In the genomic region with DNA sequence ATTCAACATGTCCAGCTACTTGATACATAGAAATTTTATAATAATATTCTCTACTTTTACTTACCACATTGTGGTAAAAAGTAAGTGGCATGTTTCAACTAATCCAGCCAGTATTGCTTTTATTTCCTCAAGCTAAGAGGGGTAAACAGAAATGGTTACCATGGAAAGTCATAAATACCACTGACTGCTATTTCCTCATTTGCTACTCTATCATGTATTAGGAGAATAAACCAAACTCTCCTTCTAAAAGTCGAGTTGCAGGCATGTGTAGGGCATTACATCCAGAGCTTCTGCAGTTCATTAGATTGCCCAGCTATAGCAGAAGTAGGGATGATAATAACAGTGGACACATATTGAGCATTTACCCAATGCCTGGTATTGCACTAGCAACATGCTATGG, we compare ENCODE assay signal across 7 cellular contexts.
A peak's percentile ranks its signal among the peaks of the same experiment; 100 is the strongest.
DNase-seq lines count a peak whose midpoint lies in the region; ATAC-seq and TF ChIP-seq lines count a peak whose summit lies in the region.

No MANE protein-coding gene starts in this region.

- peaks cover 23 to 42% of the 10 kb centered on the region in 2 experiments for H3K79me1 ChIP-seq in IMR-90 (ENCODE audit: low read depth in 1 of 2, low read length in 2 of 2)

- no peak overlapping the region for H3K4me3 ChIP-seq in IMR-90 (ENCODE audit: insufficient read depth, low read depth, low read length)
- H3K4me3 ChIP-seq in osteoblast (ENCODE audit: insufficient read depth, low read length) = no peak overlapping the region

- no TSS peak for BruUV-seq in IMR-90 (replicated peaks; lab: Mats Ljungman, UMichigan)

- H3K27me3 ChIP-seq in IMR-90 (ENCODE audit: control insufficient read depth, insufficient read depth, low read length) (no peaks in the 10 kb centered on the region), osteoblast (ENCODE audit: insufficient read depth, low read length) (no peaks in the 10 kb centered on the region)

- no peak overlapping the region for H3K4me2 ChIP-seq in IMR-90 (ENCODE audit: low read depth, low read length)
- H3K4me2 ChIP-seq in osteoblast (ENCODE audit: insufficient read depth, low read length) = no peak overlapping the region

- dilution Hi-C loops in IMR-90 (cut with HindIII; ENCODE audit: low sequenced_read_pairs, unreplicated experiment) = no loop called here

- no peak overlapping the region for H4K91ac ChIP-seq in IMR-90 (ENCODE audit: insufficient read depth, low read depth, low read length)

- POLR2A ChIA-PET in IMR-90 (lab: Charles Lee; ENCODE audit: unreplicated experiment) = no interaction called here

- no peak overlapping the region for H2BK5ac ChIP-seq in IMR-90 (ENCODE audit: low read depth, low read length, poor library complexity, severe bottlenecking)

- H4K20me1 ChIP-seq in IMR-90 (ENCODE audit: insufficient read depth, low read length) = no peaks in the 10 kb centered on the region
- H4K20me1 ChIP-seq in osteoblast (ENCODE audit: insufficient read depth, low read length) = no peaks in the 10 kb centered on the region

- no peak overlapping the region for H2AK9ac ChIP-seq in IMR-90 (replicated peaks; ENCODE audit: low read depth, low read length, poor library complexity)

- in situ Hi-C loops in IMR-90 (cut with MboI; ENCODE audit: low sequenced_read_pairs) = no loop called here

- ATAC-seq in GM18511 (IDR thresholded peaks at IDR 0.05; ENCODE audit: unreplicated experiment) = peak; percentile 64
- peak; percentile 32; the same call in 1 of the 2 replicates for ATAC-seq in IMR-90 (ENCODE audit: low read depth)
- ATAC-seq in GM21786 (IDR thresholded peaks at IDR 0.05; ENCODE audit: unreplicated experiment) = no peak

- H3K4ac ChIP-seq in IMR-90 (ENCODE audit: low read depth, low read length) = no peak overlapping the region

- no peak overlapping the region for H2BK15ac ChIP-seq in IMR-90 (ENCODE audit: low read depth, low read length)

- H4K5ac ChIP-seq in IMR-90 (ENCODE audit: low read depth, low read length) = no peak overlapping the region

- peaks cover 40% of the 10 kb centered on the region for H3K79me2 ChIP-seq in osteoblast (ENCODE audit: insufficient read depth, low read length)

- no peaks in the 10 kb centered on the region; the same call in 1 of the 2 replicates for H3K9me1 ChIP-seq in IMR-90 (ENCODE audit: insufficient read depth, low read length)

- no peak overlapping the region for H4K8ac ChIP-seq in IMR-90 (ENCODE audit: low read depth in 2 of 2, low read length in 2 of 2)

- H2BK20ac ChIP-seq in IMR-90 (ENCODE audit: low read depth, low read length) = no peak overlapping the region

- H3K27ac ChIP-seq in IMR-90 (ENCODE audit: insufficient read depth, low read length) (no peak overlapping the region), osteoblast (ENCODE audit: low read depth, low read length) (peak overlapping the region; percentile 35)

- H3K9ac ChIP-seq in IMR-90 (ENCODE audit: low read depth, low read length) = no peak overlapping the region

- H3K27me3 Mint-ChIP-seq in chondrocyte (ENCODE audit: low read depth) = no peaks in the 10 kb centered on the region

- no peak overlapping the region for H2BK120ac ChIP-seq in IMR-90 (ENCODE audit: low read depth, low read length)

- no peaks in the 10 kb centered on the region for H3K9me3 Mint-ChIP-seq in chondrocyte (ENCODE audit: low read depth)

- 0 out of 2 replicates have a peak overlapping the region, but pooled peaks have one; percentile 10 for H3K23ac ChIP-seq in IMR-90 (ENCODE audit: low read depth, low read length)

- H2AFZ ChIP-seq in IMR-90 (replicated peaks; ENCODE audit: low read length, poor library complexity) (no peak overlapping the region), osteoblast (ENCODE audit: low read length) (no peak overlapping the region)

- TF ChIP-seq CTCF in IMR-90 (conservative IDR thresholded peaks at IDR 0.05; ENCODE audit: low read depth, low read length) (no peak), chondrocyte (IDR thresholded peaks at IDR 0.05) (no peak), osteoblast (IDR thresholded peaks at IDR 0.05; ENCODE audit: extremely low read depth, low read depth, low read length) (no peak)

- no peak overlapping the region for H2AK5ac ChIP-seq in IMR-90 (ENCODE audit: low read depth, low read length)

- H3K56ac ChIP-seq in IMR-90 (ENCODE audit: extremely low read depth, insufficient read depth, low read length) = no peak overlapping the region

- no peak for TF ChIP-seq POLR2A in IMR-90 (IDR thresholded peaks at IDR 0.05; ENCODE audit: low read depth, low read length)

- WGBS in IMR-90 (ENCODE audit: extremely low coverage in 2 of 2, insufficient read length in 1 of 2), 2 experiments = no CpG with 5 or more reads among the region's 1 CpG

- no peak for TF ChIP-seq RAD21 in IMR-90 (IDR thresholded peaks at IDR 0.05; ENCODE audit: low read length)

- H3K36me3 ChIP-seq in IMR-90 (ENCODE audit: control insufficient read depth, insufficient read depth, low read length) (no peaks in the 10 kb centered on the region), osteoblast (ENCODE audit: insufficient read depth, low read length) (peaks cover 2% of the 10 kb centered on the region)

- H3K9me3 ChIP-seq in IMR-90 (ENCODE audit: control insufficient read depth, insufficient read depth, low read length) (no peaks in the 10 kb centered on the region), osteoblast (ENCODE audit: low read depth, low read length) (no peaks in the 10 kb centered on the region)

- H3K4me1 ChIP-seq in IMR-90 (ENCODE audit: control insufficient read depth, insufficient read depth, low read length) (0 out of 2 replicates have a peak, but pooled peaks cover 7% of the 10 kb centered on the region), osteoblast (ENCODE audit: insufficient read depth, low read length) (peaks cover 23% of the 10 kb centered on the region)

- intact Hi-C loops in IMR-90 (cut with micrococcal nuclease) = no loop called here

- H3K36me3 Mint-ChIP-seq in chondrocyte (ENCODE audit: low read depth) = no peaks in the 10 kb centered on the region

- no peak overlapping the region for H3K14ac ChIP-seq in IMR-90 (replicated peaks; ENCODE audit: low read depth, low read length)

- peaks cover 48% of the 10 kb centered on the region for H3K4me1 Mint-ChIP-seq in chondrocyte (ENCODE audit: low read depth)

- DNase-seq in IMR-90 = peak; percentile 44
- no peak for DNase-seq in chondrocyte (ENCODE audit: low spot score)
- DNase-seq in osteoblast (ENCODE audit: insufficient read length, low spot score, missing footprints) = no peak
- no peak for DNase-seq in NCI-H748 treated with DMSO at 0.1 percent for 48 hours (lab: John Stamatoyannopoulos, UW)
- DNase-seq in NCI-H146 (lab: John Stamatoyannopoulos, UW) = no peak

- peak overlapping the region; percentile 32 for H3K27ac Mint-ChIP-seq in chondrocyte (ENCODE audit: unreplicated experiment)

- CTCF ChIA-PET in IMR-90 (lab: Yijun Ruan, JAX) = interaction anchor here (0.6 to 0.8 kb wide), 2 partner anchors 158 to 208 kb away, joined by 5 to 6 read pairs; partner anchors contain the start of gene MAML2

- no peak overlapping the region for H3K4me3 Mint-ChIP-seq in chondrocyte (ENCODE audit: unreplicated experiment)

- no peak overlapping the region for H3K18ac ChIP-seq in IMR-90 (ENCODE audit: low read depth, low read length)

TF ChIP-seq in IMR-90, 13 proteins besides CTCF, POLR2A, EP300 and RAD21:
- TF ChIP-seq ELK1 (IDR thresholded peaks at IDR 0.05; ENCODE audit: borderline replicate concordance, low read depth, low read length) = no peak
- 0 out of 2 replicates have a peak, but pooled peaks have one; percentile 24 for TF ChIP-seq CEBPB (IDR thresholded peaks at IDR 0.05; ENCODE audit: low read depth, low read length)
- TF ChIP-seq RFX5 (IDR thresholded peaks at IDR 0.05; ENCODE audit: low read depth, low read length) = no peak
